In the genomic region with DNA sequence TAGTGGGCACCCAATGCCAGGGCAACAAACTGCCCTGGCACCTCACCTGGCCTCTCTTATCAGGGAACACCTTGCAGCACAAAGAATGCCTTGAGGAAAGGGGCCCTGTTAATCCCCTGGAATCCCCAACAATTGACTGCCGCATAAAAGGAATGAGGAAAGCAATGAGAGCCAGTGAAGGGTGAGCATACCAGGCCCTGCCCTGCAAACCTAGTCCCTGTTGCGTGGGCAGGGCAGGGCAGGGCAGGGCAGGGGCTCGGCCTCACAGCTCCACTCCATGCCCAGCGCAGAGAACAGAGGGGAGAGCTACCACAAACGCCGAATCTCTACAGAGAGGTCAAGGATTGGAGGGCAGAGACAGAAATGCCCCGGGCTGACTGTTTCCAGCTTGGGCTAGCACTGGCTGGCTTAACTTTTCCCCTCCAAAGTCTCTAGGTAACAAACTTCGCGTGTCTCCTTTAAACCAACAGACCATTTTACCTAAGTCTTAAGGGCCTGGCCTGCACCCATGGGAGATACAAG, we compare ENCODE assay signal across 8 cellular contexts. TPM values are rescaled to one million over a fixed set of nuclear protein-coding genes. Genes with fewer than 3 reads are reported as not detected.
A peak's percentile ranks its signal among the peaks of the same experiment; 100 is the strongest.
DNase-seq lines count a peak whose midpoint lies in the region; ATAC-seq and TF ChIP-seq lines count a peak whose summit lies in the region.

No MANE protein-coding gene starts in this region.

- peak in 4 of 8 donors; percentile 4 to 41 (median 35) for ATAC-seq in heart right ventricle

- no peak for TF ChIP-seq CTCF in heart right ventricle (IDR thresholded peaks at IDR 0.05)

- peak overlapping the region; percentile 97 to 100 (median 99) for H3K27ac ChIP-seq in heart right ventricle

- H3K4me1 ChIP-seq in heart right ventricle = peaks cover 13 to 80% (median 67%) of the 10 kb centered on the region in 9 donors

- peak overlapping the region; percentile 64 to 96 (median 82) for H3K4me3 ChIP-seq in heart right ventricle

- no peaks in the 10 kb centered on the region for H3K27me3 ChIP-seq in heart right ventricle

- intact Hi-C loops in heart right ventricle (cut with DNase I) = loop anchor here in 7 of 10 donors (2.0 to 10.0 kb wide), 7 partner anchors 37 to 139 kb away; a partner anchor contains a TSS

- DNase-seq in stimulated activated CD4-positive, alpha-beta T cell treated with anti-CD3 and anti-CD28 coated beads, Interleukin-2, amount 100 ng/mL, for 24 hours = peak; percentile 30 to 37
- no peak for DNase-seq in stimulated activated CD4-positive, alpha-beta T cell treated with anti-CD3 and anti-CD28 coated beads, Interleukin-4, amount 100 ng/mL, for 4 hours
- DNase-seq in activated T-cell treated with anti-CD3 and anti-CD28 coated beads, Interleukin-2, amount 50 U/mL, for 48 hours = peak; percentile 54 to 63
- DNase-seq in heart right ventricle (no peak), renal cortical epithelial cell (ENCODE audit: low read depth) (peak; percentile 71), NCI-H748 (lab: John Stamatoyannopoulos, UW; ENCODE audit: unreplicated experiment) (no peak), NCI-H2107 (lab: John Stamatoyannopoulos, UW) (no peak), UCSD-AML1 (lab: John Stamatoyannopoulos, UW; ENCODE audit: unreplicated experiment) (no peak)

- no peaks in the 10 kb centered on the region for H3K9me3 ChIP-seq in heart right ventricle

- no peaks in the 10 kb centered on the region for H3K36me3 ChIP-seq in heart right ventricle

- WGBS in heart right ventricle, 2 donors = 7 to 10% methylated on average over 9 of the region's 9 CpGs

RNA-seq across cellular contexts. Expression of a gene that starts 1.1 kb away (rescaled TPM):
- total RNA-seq in heart right ventricle = 100 to 1,000 TPM; 338 to 558 (median 422) TPM
- polyA plus RNA-seq in heart right ventricle = 1,000 to 10,000 TPM in 1 of 2 donors, 100 to 1,000 TPM in 1; 160 to 1,089 TPM
- 70.8 and 102 TPM in 2 replicates for total RNA-seq in renal cortical epithelial cell

Comparison
In these comparisons a context has a peak if more than half of its experiments do, and no peak if none do; other contexts are left out.
1. DNase-seq: peak in stimulated activated CD4-positive, alpha-beta T cell treated with anti-CD3 and anti-CD28 coated beads, Interleukin-2, amount 100 ng/mL, for 24 hours (2 of 2), activated T-cell treated with anti-CD3 and anti-CD28 coated beads, Interleukin-2, amount 50 U/mL, for 48 hours (2 of 2) and renal cortical epithelial cell (single experiment); none in stimulated activated CD4-positive, alpha-beta T cell treated with anti-CD3 and anti-CD28 coated beads, Interleukin-4, amount 100 ng/mL, for 4 hours (0 of 2), heart right ventricle (0 of 2), NCI-H748 (single experiment), NCI-H2107 (single experiment) and UCSD-AML1 (single experiment).